17 cellular contexts compared by ENCODE assay signal in the genomic region with DNA sequence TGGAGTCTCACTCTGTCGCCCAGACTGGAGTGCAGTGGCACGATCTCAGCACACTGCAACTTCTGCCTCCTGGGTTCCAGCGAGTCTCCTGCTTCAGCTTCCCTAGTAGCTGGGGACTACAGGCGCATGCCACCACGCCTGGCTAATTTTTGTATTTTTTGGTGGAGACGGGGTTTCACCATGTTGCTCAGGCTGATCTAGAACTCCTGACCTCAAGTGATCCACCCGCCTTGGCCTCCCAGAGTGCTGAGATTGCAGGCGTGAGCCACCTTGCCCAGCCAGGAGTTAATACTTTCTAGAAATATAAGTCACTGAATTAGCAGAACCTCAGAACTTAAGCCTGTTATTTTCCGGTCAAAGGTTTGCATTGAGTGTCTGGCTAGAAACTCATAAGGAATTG.
"Had no signal": no experiment of that assay in that cellular context is flagged by ENCODE, and none has a peak within 500 bp of the region (broad histone marks: within the 10 kb centered on the region; RNA-seq: fewer than 3 reads in every experiment).

No MANE protein-coding gene starts in this region.

- DNase-seq: activated CD4-positive, alpha-beta T cell treated with anti-CD3 and anti-CD28 coated beads, Interleukin-2, amount 50 U/mL, for 48 hours; activated effector memory CD4-positive, alpha-beta T cell treated with Interleukin-2 at 50 U/mL for 16 hours; activated naive CD4-positive, alpha-beta T cell treated with anti-CD3 and anti-CD28 coated beads, Interleukin-2, amount 50 U/mL, for 16 hours; activated T-cell treated with anti-CD3 and anti-CD28 coated beads, Interleukin-2, amount 50 U/mL, for 4 hours; cortex of kidney; effector CD4-positive, alpha-beta T cell; left cardiac atrium; right cardiac atrium; stimulated activated CD4-positive, alpha-beta T cell treated with anti-CD3 and anti-CD28 coated beads, Interleukin-4, amount 100 ng/mL, for 4 hours; stimulated activated CD8-positive, alpha-beta memory T cell treated with anti-CD3 and anti-CD28 coated beads, Interleukin-4, amount 100 ng/mL, for 48 hours; stimulated activated naive CD4-positive, alpha-beta T cell treated with Interleukin-2 at 50 U/mL for 16 hours; WERI-Rb-1 had no signal

- H3K9me3 Mint-ChIP-seq: activated T-cell treated with anti-CD3 and anti-CD28 coated beads, Interleukin-2, amount 50 U/mL, for 4 hours; central memory CD8-positive, alpha-beta T cell; mesothelial cell of epicardium had no signal

- H3K27ac Mint-ChIP-seq: mesothelial cell of epicardium had no signal

- ATAC-seq: activated T-cell treated with anti-CD3 and anti-CD28 coated beads, Interleukin-2, amount 50 U/mL, for 4 hours; SK-N-SH treated with all-trans-retinoic acid at 6 μM for 48 hours had no signal

- H3K27me3 ChIP-seq: suprapubic skin had no signal

- H3K36me3 ChIP-seq: WERI-Rb-1 had no signal

- H3K9me3 ChIP-seq: suprapubic skin had no signal

- H3K4me3 ChIP-seq: lung had no signal

- H3K27ac ChIP-seq: WERI-Rb-1 had no signal
